26 cellular contexts compared by ENCODE assay signal in the genomic region with DNA sequence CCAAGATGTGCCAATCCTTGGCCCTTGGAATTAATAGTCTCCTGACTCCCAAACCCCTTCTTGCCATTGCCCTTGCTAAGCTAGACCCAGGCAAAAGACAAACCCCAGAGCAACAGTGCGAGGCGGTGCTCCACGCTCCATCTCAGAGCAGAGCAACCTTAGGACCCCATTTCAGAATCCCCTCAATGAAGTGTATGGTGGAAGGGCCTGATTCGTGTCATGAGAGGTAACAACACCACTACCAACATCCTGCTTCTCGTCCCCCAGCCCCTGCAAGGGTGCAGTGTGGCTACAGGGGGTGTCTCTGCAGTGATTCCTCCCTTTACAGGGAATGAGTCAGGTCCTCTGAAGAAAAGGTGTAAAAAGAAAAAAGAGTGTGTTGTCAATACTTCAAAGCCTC.
DNase-seq lines count a peak whose midpoint lies in the region; ATAC-seq and TF ChIP-seq lines count a peak whose summit lies in the region.
"Had no signal": no experiment of that assay in that cellular context is flagged by ENCODE, and none has a peak within 500 bp of the region (broad histone marks: within the 10 kb centered on the region; RNA-seq: fewer than 3 reads in every experiment).

No MANE protein-coding gene starts in this region.

- H3K18ac ChIP-seq in IMR-90 (ENCODE audit: low read depth, low read length), result no peak overlapping the region

- H3K27me3 ChIP-seq in Caco-2 (replicated peaks; ENCODE audit: control insufficient read depth, insufficient read depth, low read length), result no peaks in the 10 kb centered on the region
- no peaks in the 10 kb centered on the region for H3K27me3 ChIP-seq in IMR-90 (ENCODE audit: control insufficient read depth, insufficient read depth, low read length)
- no peaks in the 10 kb centered on the region for H3K27me3 ChIP-seq in upper lobe of right lung
- H3K27me3 ChIP-seq: BLaER1 treated with 17β-estradiol and CSF1 and Interleukin-3, amounts not matched to agents 10 nM and 100 nM had no signal

- no peak overlapping the region for H3K23ac ChIP-seq in IMR-90 (ENCODE audit: low read depth, low read length)

- BruUV-seq in Caco-2 (replicated peaks; lab: Mats Ljungman, UMichigan) (no TSS peak), IMR-90 (replicated peaks; lab: Mats Ljungman, UMichigan) (no TSS peak)

- H3K4me3 Mint-ChIP-seq in Caco-2 (ENCODE audit: unreplicated experiment), result no peak overlapping the region
- no peak overlapping the region for H3K4me3 Mint-ChIP-seq in nephron
- no peak overlapping the region for H3K4me3 Mint-ChIP-seq in immature natural killer cell
- H3K4me3 Mint-ChIP-seq: CD4-positive, alpha-beta T cell; HFFc6 had no signal

- H3K79me1 ChIP-seq in IMR-90 (ENCODE audit: low read depth in 1 of 2, low read length in 2 of 2), result no peaks in the 10 kb centered on the region

- no peak overlapping the region for H2AFZ ChIP-seq in IMR-90 (replicated peaks; ENCODE audit: low read length, poor library complexity)
- H2AFZ ChIP-seq: GM23248 had no signal

- H4K5ac ChIP-seq in IMR-90 (ENCODE audit: low read depth, low read length), result no peak overlapping the region

- POLR2A ChIA-PET in Caco-2 (lab: Charles Lee) (interaction anchor here (0.6 to 1.0 kb wide), 2 partner anchors 10 to 102 kb away, joined by 4 read pairs; no protein-coding TSS in a partner anchor), IMR-90 (lab: Charles Lee; ENCODE audit: unreplicated experiment) (no interaction called here)

- H2BK15ac ChIP-seq in IMR-90 (ENCODE audit: low read depth, low read length), result 0 out of 3 replicates have a peak overlapping the region, but pooled peaks have one; percentile 6

- peak overlapping the region; percentile 19; the same call in 1 of the 2 replicates for H2BK120ac ChIP-seq in IMR-90 (ENCODE audit: low read depth, low read length)

- WGBS in IMR-90 (ENCODE audit: extremely low coverage in 2 of 2, insufficient read length in 1 of 2), 2 experiments, result no CpG with 5 or more reads among the region's 5 CpGs

- H4K20me1 ChIP-seq in IMR-90 (ENCODE audit: insufficient read depth, low read length), result no peaks in the 10 kb centered on the region
- H4K20me1 ChIP-seq: BLaER1 treated with 17β-estradiol and CSF1 and Interleukin-3, amounts not matched to agents 10 nM and 100 nM had no signal

- TF ChIP-seq RAD21 in IMR-90 (IDR thresholded peaks at IDR 0.05; ENCODE audit: low read length), result no peak

- H2AK9ac ChIP-seq in IMR-90 (replicated peaks; ENCODE audit: low read depth, low read length, poor library complexity), result no peak overlapping the region

- DNase-seq in Caco-2 (no peak), IMR-90 (no peak), islet precursor cell (peak; percentile 17), upper lobe of right lung (no peak), immature natural killer cell (no peak), hepatic stellate cell (ENCODE audit: low spot score) (no peak), iPS-NIHi11 (ENCODE audit: low spot score) (no peak)
- DNase-seq: AML-193; CD4-positive, alpha-beta T cell; EL; GDM1; GM23248; HFFc6; NCI-H1092; NCI-H1417 treated with DMSO at 0.1 percent for 48 hours; NCI-H1694 treated with DMSO at 0.1 percent for 48 hours; NCI-H2081 treated with DMSO at 0.1 percent for 48 hours; NCI-H2171; NCI-H226; NCI-H510A; SHP77 treated with DMSO at 0.1 percent for 48 hours had no signal

- no peak for TF ChIP-seq POLR2A in IMR-90 (IDR thresholded peaks at IDR 0.05; ENCODE audit: low read depth, low read length)

- TF ChIP-seq CTCF in Caco-2 (IDR thresholded peaks at IDR 0.05; ENCODE audit: insufficient read depth in 1 of 2, low read depth in 1 of 2, low read length in 1 of 2, severe bottlenecking in 1 of 2, unreplicated experiment in 1 of 2), result no peak
- no peak for TF ChIP-seq CTCF in IMR-90 (conservative IDR thresholded peaks at IDR 0.05; ENCODE audit: low read depth, low read length)
- TF ChIP-seq CTCF in nephron (IDR thresholded peaks at IDR 0.05; ENCODE audit: unreplicated experiment in 3 of 3), result no peak
- TF ChIP-seq CTCF in upper lobe of right lung (IDR thresholded peaks at IDR 0.05), result no peak

- H3K9me3 ChIP-seq in Caco-2, result no peaks in the 10 kb centered on the region
- H3K9me3 ChIP-seq in IMR-90 (ENCODE audit: control insufficient read depth, insufficient read depth, low read length), result no peaks in the 10 kb centered on the region
- no peaks in the 10 kb centered on the region for H3K9me3 ChIP-seq in upper lobe of right lung
- H3K9me3 ChIP-seq: A549, HAP-1 had no signal

- CTCF ChIA-PET in Caco-2 (lab: Charles Lee) (no interaction called here), IMR-90 (lab: Yijun Ruan, JAX) (no interaction called here)

- H3K27me3 Mint-ChIP-seq in Caco-2 (ENCODE audit: insufficient read depth, unreplicated experiment) (no peaks in the 10 kb centered on the region), nephron (ENCODE audit: low read depth) (no peaks in the 10 kb centered on the region), immature natural killer cell (ENCODE audit: low read depth in 3 of 3) (peaks cover 0 to 2% (median 1%) of the 10 kb centered on the region in 3 donors)
- H3K27me3 Mint-ChIP-seq: CD4-positive, alpha-beta T cell had no signal

- H3K4me3 ChIP-seq in Caco-2 (ENCODE audit: low read depth, low read length), result no peak overlapping the region
- H3K4me3 ChIP-seq in IMR-90 (ENCODE audit: insufficient read depth, low read depth, low read length), result no peak overlapping the region
- no peak overlapping the region for H3K4me3 ChIP-seq in upper lobe of right lung
- H3K4me3 ChIP-seq: A549; BLaER1 treated with 17β-estradiol and CSF1 and Interleukin-3, amounts not matched to agents 10 nM and 100 nM; GM12878; GM23248; HAP-1 had no signal

- peaks cover 64% of the 10 kb centered on the region for H3K4me1 Mint-ChIP-seq in Caco-2 (ENCODE audit: low read depth, unreplicated experiment)
- peaks cover 56% of the 10 kb centered on the region for H3K4me1 Mint-ChIP-seq in nephron
- peaks cover 4% of the 10 kb centered on the region in 2 donors for H3K4me1 Mint-ChIP-seq in immature natural killer cell

- no peak overlapping the region for H3K14ac ChIP-seq in IMR-90 (replicated peaks; ENCODE audit: low read depth, low read length)

- H3K36me3 ChIP-seq in Caco-2 (ENCODE audit: control insufficient read depth, insufficient read depth, low read length) (no peaks in the 10 kb centered on the region), IMR-90 (ENCODE audit: control insufficient read depth, insufficient read depth, low read length) (no peaks in the 10 kb centered on the region), upper lobe of right lung (no peaks in the 10 kb centered on the region)
- H3K36me3 ChIP-seq: BLaER1 treated with 17β-estradiol and CSF1 and Interleukin-3, amounts not matched to agents 10 nM and 100 nM; HAP-1 had no signal

- H3K9ac ChIP-seq in IMR-90 (ENCODE audit: low read depth, low read length), result no peak overlapping the region
- H3K9ac ChIP-seq: BLaER1 treated with 17β-estradiol and CSF1 and Interleukin-3, amounts not matched to agents 10 nM and 100 nM; GM23248 had no signal

- no peak overlapping the region for H3K4me2 ChIP-seq in IMR-90 (ENCODE audit: low read depth, low read length)
- H3K4me2 ChIP-seq: A549; BLaER1 treated with 17β-estradiol and CSF1 and Interleukin-3, amounts not matched to agents 10 nM and 100 nM had no signal

- H3K4ac ChIP-seq in IMR-90 (ENCODE audit: low read depth, low read length), result 0 out of 2 replicates have a peak overlapping the region, but pooled peaks have one; percentile 21

- peaks cover 4% of the 10 kb centered on the region for H3K9me3 Mint-ChIP-seq in Caco-2 (ENCODE audit: unreplicated experiment)
- no peaks in the 10 kb centered on the region for H3K9me3 Mint-ChIP-seq in nephron
- H3K9me3 Mint-ChIP-seq in immature natural killer cell, result no peaks in the 10 kb centered on the region
- H3K9me3 Mint-ChIP-seq: CD4-positive, alpha-beta T cell; HFFc6 had no signal

- H2AK5ac ChIP-seq in IMR-90 (ENCODE audit: low read depth, low read length), result 0 out of 2 replicates have a peak overlapping the region, but pooled peaks have one; percentile 30

- no peak overlapping the region for H4K91ac ChIP-seq in IMR-90 (ENCODE audit: insufficient read depth, low read depth, low read length)

- in situ Hi-C loops in IMR-90 (cut with MboI; ENCODE audit: low sequenced_read_pairs), result no loop called here

- H3K36me3 Mint-ChIP-seq in Caco-2 (ENCODE audit: insufficient read depth, unreplicated experiment) (no peaks in the 10 kb centered on the region), nephron (ENCODE audit: low read depth) (no peaks in the 10 kb centered on the region), immature natural killer cell (peaks cover 0 to 4% (median 0%) of the 10 kb centered on the region in 3 donors)

- no peak overlapping the region for H2BK5ac ChIP-seq in IMR-90 (ENCODE audit: low read depth, low read length, poor library complexity, severe bottlenecking)

- dilution Hi-C loops in IMR-90 (cut with HindIII; ENCODE audit: low sequenced_read_pairs, unreplicated experiment), result no loop called here

- H3K9me1 ChIP-seq in IMR-90 (ENCODE audit: insufficient read depth, low read length), result peaks cover 6% of the 10 kb centered on the region; the same call in 1 of the 2 replicates

- H2BK20ac ChIP-seq in IMR-90 (ENCODE audit: low read depth, low read length), result no peak overlapping the region

- ATAC-seq in IMR-90 (ENCODE audit: low read depth), result no peak
- no peak for ATAC-seq in upper lobe of right lung
- ATAC-seq: A549, GM12878 had no signal

- H3K56ac ChIP-seq in IMR-90 (ENCODE audit: extremely low read depth, insufficient read depth, low read length), result no peak overlapping the region

- intact Hi-C loops in Caco-2 (cut with micrococcal nuclease; ENCODE audit: unreplicated experiment) (loop anchor here (2.0 kb wide), 1 partner anchor 15 kb away; no protein-coding TSS in a partner anchor), IMR-90 (cut with micrococcal nuclease) (no loop called here), upper lobe of right lung (cut with DNase I) (no loop called here)

- H4K8ac ChIP-seq in IMR-90 (ENCODE audit: low read depth in 2 of 2, low read length in 2 of 2), result no peak overlapping the region

- H3K27ac ChIP-seq in IMR-90 (ENCODE audit: insufficient read depth, low read length) (no peak overlapping the region), upper lobe of right lung (no peak overlapping the region)
- H3K27ac ChIP-seq: BLaER1 treated with 17β-estradiol and CSF1 and Interleukin-3, amounts not matched to agents 10 nM and 100 nM; GM23248 had no signal

- H3K27ac Mint-ChIP-seq in Caco-2 (ENCODE audit: unreplicated experiment), result peak overlapping the region; percentile 86
- peak overlapping the region in 2 of 3 experiments; percentile 47 to 99 for H3K27ac Mint-ChIP-seq in nephron
- no peak overlapping the region for H3K27ac Mint-ChIP-seq in immature natural killer cell
- H3K27ac Mint-ChIP-seq: CD4-positive, alpha-beta T cell; HFFc6 had no signal

- peaks cover 89% of the 10 kb centered on the region for H3K4me1 ChIP-seq in Caco-2
- H3K4me1 ChIP-seq in IMR-90 (ENCODE audit: control insufficient read depth, insufficient read depth, low read length), result peaks cover 2% of the 10 kb centered on the region; the same call in 1 of the 2 replicates
- peaks cover 29% of the 10 kb centered on the region for H3K4me1 ChIP-seq in upper lobe of right lung
- H3K4me1 ChIP-seq: HAP-1 had no signal

TF ChIP-seq in IMR-90, 13 proteins besides CTCF, POLR2A, EP300 and RAD21:
- TF ChIP-seq BHLHE40 (IDR thresholded peaks at IDR 0.05; ENCODE audit: low read depth, low read length) (no peak), CHD1 (IDR thresholded peaks at IDR 0.05; ENCODE audit: low read depth, low read length) (no peak)

Comparison
In these comparisons a context has a peak if more than half of its experiments do, and no peak if none do; other contexts are left out.
1. H3K27ac Mint-ChIP-seq: peak in Caco-2 (single experiment) and nephron (2 of 3); none in immature natural killer cell (0 of 6).